Comparison of ENCODE assay signal across 13 cellular contexts in the genomic region with DNA sequence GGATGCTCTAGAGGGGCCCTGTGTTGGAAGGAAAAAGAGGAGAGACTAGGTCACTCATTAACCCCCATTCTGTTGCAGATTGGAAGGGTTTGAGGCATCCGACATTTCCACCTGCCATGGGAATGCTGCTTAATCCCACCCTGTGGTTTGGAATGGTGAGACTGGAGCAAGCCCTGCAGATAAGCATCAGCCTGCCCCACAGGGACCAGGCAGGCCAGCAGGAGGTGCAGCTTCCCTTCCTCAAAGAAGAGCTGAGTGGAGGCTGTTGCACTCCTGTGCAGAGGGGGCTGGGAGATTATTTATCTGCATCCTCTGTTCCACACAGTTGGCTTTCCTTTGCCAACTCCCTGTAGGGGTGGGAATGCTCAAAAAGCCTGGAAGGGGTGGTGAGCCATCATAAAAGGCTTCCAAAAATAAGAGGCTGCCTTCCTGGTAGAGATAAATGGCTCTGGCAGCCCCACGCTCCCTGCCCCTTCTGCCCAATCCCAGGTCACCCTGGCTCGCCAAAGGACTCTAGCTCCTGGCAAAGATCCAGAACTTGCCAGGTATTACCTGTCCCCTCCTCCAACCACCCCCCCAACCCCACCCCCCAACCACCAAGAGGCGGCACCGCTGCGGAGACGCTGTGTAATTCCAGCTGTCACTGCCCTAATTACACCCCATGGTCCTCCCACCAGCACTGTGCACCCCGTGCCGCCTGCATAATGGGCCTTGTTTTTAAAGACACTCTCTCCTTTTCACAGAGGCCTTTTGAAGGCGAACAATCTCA.
A peak's percentile ranks its signal among the peaks of the same experiment; 100 is the strongest.
DNase-seq lines count a peak whose midpoint lies in the region; ATAC-seq, FAIRE-seq and TF ChIP-seq lines count a peak whose summit lies in the region.
"Had no signal": no experiment of that assay in that cellular context is flagged by ENCODE, and none has a peak within 500 bp of the region (broad histone marks: within the 10 kb centered on the region; RNA-seq: fewer than 3 reads in every experiment).

No MANE protein-coding gene starts in this region.

- H3K4me1 ChIP-seq in GM23338 (ENCODE audit: insufficient read depth) = peaks cover 14% of the 10 kb centered on the region; the same call in 1 of the 2 replicates
- peaks cover 83% of the 10 kb centered on the region for H3K4me1 ChIP-seq in neural progenitor cell
- H3K4me1 ChIP-seq: adrenal gland, heart right ventricle had no signal

- H3K4me3 ChIP-seq in GM23338 (no peak overlapping the region), neural progenitor cell (peak overlapping the region; percentile 16)
- H3K4me3 ChIP-seq: adrenal gland, heart right ventricle, lung had no signal

- H3F3A ChIP-seq in GM23338 (replicated peaks; ENCODE audit: low read depth) (no peaks in the 10 kb centered on the region), neural progenitor cell (ENCODE audit: low read depth) (peaks cover 67% of the 10 kb centered on the region)

- H3K27me3 Mint-ChIP-seq in GM23338 (ENCODE audit: insufficient read depth, low read depth, poor library complexity) (peaks cover 7% of the 10 kb centered on the region), neural progenitor cell (ENCODE audit: insufficient read depth, low read depth) (peaks cover 11% of the 10 kb centered on the region), CD14-positive monocyte (ENCODE audit: low read depth in 3 of 3) (peaks cover 11 to 27% (median 17%) of the 10 kb centered on the region in 3 donors)
- H3K27me3 Mint-ChIP-seq in activated naive CD4-positive, alpha-beta T cell treated with anti-CD3 and anti-CD28 coated beads, Interleukin-2, amount 10 ng/mL, durations not matched to agents 7 days and 5 days = peaks cover 46% of the 10 kb centered on the region

- H3K79me2 ChIP-seq in GM23338 (replicated peaks; ENCODE audit: insufficient read depth) (no peaks in the 10 kb centered on the region), neural progenitor cell (ENCODE audit: low read depth) (no peaks in the 10 kb centered on the region)

- H3K4me1 Mint-ChIP-seq in GM23338 (peaks cover 29% of the 10 kb centered on the region), neural progenitor cell (peaks cover 22% of the 10 kb centered on the region), CD14-positive monocyte (no peaks in the 10 kb centered on the region)
- H3K4me1 Mint-ChIP-seq in activated naive CD4-positive, alpha-beta T cell treated with anti-CD3 and anti-CD28 coated beads, Interleukin-2, amount 10 ng/mL, durations not matched to agents 7 days and 5 days = no peaks in the 10 kb centered on the region

- no peak overlapping the region for H3K27ac Mint-ChIP-seq in GM23338
- no peak overlapping the region for H3K27ac Mint-ChIP-seq in neural progenitor cell
- H3K27ac Mint-ChIP-seq in activated naive CD4-positive, alpha-beta T cell treated with anti-CD3 and anti-CD28 coated beads, Interleukin-2, amount 10 ng/mL, durations not matched to agents 7 days and 5 days = no peak overlapping the region
- no peak overlapping the region for H3K27ac Mint-ChIP-seq in CD14-positive monocyte
- H3K27ac Mint-ChIP-seq: T-helper 2 cell treated with Interferon-gamma antibody and Interleukin-4, amounts not matched to agents 5 μg/mL and 100 μg/mL, for 36 hours had no signal

- H4K20me1 ChIP-seq in GM23338 (replicated peaks; ENCODE audit: insufficient read depth) (no peaks in the 10 kb centered on the region), neural progenitor cell (ENCODE audit: low read depth) (no peaks in the 10 kb centered on the region)

- H3K9me3 Mint-ChIP-seq in GM23338 (no peaks in the 10 kb centered on the region), neural progenitor cell (no peaks in the 10 kb centered on the region), CD14-positive monocyte (no peaks in the 10 kb centered on the region)
- no peaks in the 10 kb centered on the region for H3K9me3 Mint-ChIP-seq in activated naive CD4-positive, alpha-beta T cell treated with anti-CD3 and anti-CD28 coated beads, Interleukin-2, amount 10 ng/mL, durations not matched to agents 7 days and 5 days
- H3K9me3 Mint-ChIP-seq: T-helper 2 cell treated with Interferon-gamma antibody and Interleukin-4, amounts not matched to agents 5 μg/mL and 100 μg/mL, for 36 hours had no signal

- no peaks in the 10 kb centered on the region for H3K9me2 ChIP-seq in GM23338 (ENCODE audit: insufficient read depth)

- CTCF ChIA-PET in activated naive CD4-positive, alpha-beta T cell treated with anti-CD3 and anti-CD28 coated beads, Interleukin-2, amount 10 ng/mL, durations not matched to agents 7 days and 5 days (lab: Charles Lee) = no interaction called here

- H3K4me2 ChIP-seq in GM23338 = peak overlapping the region; percentile 29; the same call in 1 of the 2 replicates
- peak overlapping the region; percentile 70 for H3K4me2 ChIP-seq in neural progenitor cell

- intact Hi-C loops in CD14-positive monocyte (cut with micrococcal nuclease) = no loop called here

- H2AFZ ChIP-seq in GM23338 = peak overlapping the region; percentile 63; the same call in 1 of the 2 replicates
- no peak overlapping the region for H2AFZ ChIP-seq in neural progenitor cell (replicated peaks)

- in situ Hi-C loops in SK-MEL-5 (cut with HindIII; ENCODE audit: low pct_unique_long_range_greater_than_20kb, low sequenced_read_pairs) = no loop called here

- FAIRE-seq in GM12892 (lab: Jason Lieb, UNC) = no peak

- ATAC-seq in GM23338 (peak; percentile 51), HG03460 (IDR thresholded peaks at IDR 0.05; ENCODE audit: unreplicated experiment) (no peak)
- ATAC-seq: heart right ventricle had no signal

- H3K4me3 Mint-ChIP-seq in GM23338 (no peak overlapping the region), neural progenitor cell (no peak overlapping the region), CD14-positive monocyte (no peak overlapping the region)
- no peak overlapping the region for H3K4me3 Mint-ChIP-seq in activated naive CD4-positive, alpha-beta T cell treated with anti-CD3 and anti-CD28 coated beads, Interleukin-2, amount 10 ng/mL, durations not matched to agents 7 days and 5 days
- H3K4me3 Mint-ChIP-seq: T-helper 2 cell treated with Interferon-gamma antibody and Interleukin-4, amounts not matched to agents 5 μg/mL and 100 μg/mL, for 36 hours had no signal

- H3K9me3 ChIP-seq in neural progenitor cell (ENCODE audit: low read depth) = no peaks in the 10 kb centered on the region
- H3K9me3 ChIP-seq: adrenal gland, heart right ventricle had no signal

- TF ChIP-seq POLR2A in GM12892 (IDR thresholded peaks at IDR 0.05; ENCODE audit: low read depth, low read length) = no peak

- peak; percentile 43 to 74 for TF ChIP-seq CTCF in GM23338 (conservative IDR thresholded peaks at IDR 0.05; ENCODE audit: low read depth in 2 of 2)
- peak; percentile 41 for TF ChIP-seq CTCF in neural progenitor cell (IDR thresholded peaks at IDR 0.05)
- TF ChIP-seq CTCF in CD14-positive monocyte (IDR thresholded peaks at IDR 0.05) = no peak

- H3K36me3 Mint-ChIP-seq in GM23338 (ENCODE audit: low read depth) (no peaks in the 10 kb centered on the region), neural progenitor cell (no peaks in the 10 kb centered on the region), CD14-positive monocyte (no peaks in the 10 kb centered on the region)
- no peaks in the 10 kb centered on the region for H3K36me3 Mint-ChIP-seq in activated naive CD4-positive, alpha-beta T cell treated with anti-CD3 and anti-CD28 coated beads, Interleukin-2, amount 10 ng/mL, durations not matched to agents 7 days and 5 days

- peak; percentile 53 for DNase-seq in GM23338 (ENCODE audit: low spot score)
- peak; percentile 97 for DNase-seq in NCI-H2029 (lab: John Stamatoyannopoulos, UW)
- peak; percentile 6 for DNase-seq in SK-MEL-5 (ENCODE audit: low read depth, low spot score)
- DNase-seq in neural progenitor cell (ENCODE audit: low spot score) = peak; percentile 86
- no peak for DNase-seq in GM12892 (ENCODE audit: insufficient read length)
- DNase-seq in activated naive CD4-positive, alpha-beta T cell treated with anti-CD3 and anti-CD28 coated beads, Interleukin-2, amount 10 ng/mL, durations not matched to agents 7 days and 5 days = no peak
- no peak for DNase-seq in CD14-positive monocyte (ENCODE audit: low spot score)
- DNase-seq: adrenal gland; effector CD8-positive, alpha-beta T cell; heart right ventricle had no signal

- H3K27ac ChIP-seq in GM23338 (ENCODE audit: low read depth) (no peak overlapping the region), neural progenitor cell (peak overlapping the region; percentile 87)
- H3K27ac ChIP-seq: adrenal gland, heart right ventricle had no signal

- no peak overlapping the region for H3K9ac ChIP-seq in neural progenitor cell

- H3K27me3 ChIP-seq in GM23338 (ENCODE audit: insufficient read depth) = no peaks in the 10 kb centered on the region
- no peaks in the 10 kb centered on the region for H3K27me3 ChIP-seq in neural progenitor cell

- H3K36me3 ChIP-seq in GM23338 (ENCODE audit: insufficient read depth) = no peaks in the 10 kb centered on the region
- no peaks in the 10 kb centered on the region for H3K36me3 ChIP-seq in neural progenitor cell
- H3K36me3 ChIP-seq: adrenal gland, heart right ventricle had no signal

TF ChIP-seq in GM23338, 12 proteins besides CTCF, POLR2A, EP300 and RAD21 (continues in another document):
- no peak for TF ChIP-seq ZNF114 (CRISPR knock-in tag; IDR thresholded peaks at IDR 0.05)

Comparison
In these comparisons a context has a peak if more than half of its experiments do, and no peak if none do; other contexts are left out.
1. DNase-seq: peak in GM23338 (single experiment), NCI-H2029 (single experiment), SK-MEL-5 (single experiment) and neural progenitor cell (single experiment); none in GM12892 (single experiment), activated naive CD4-positive, alpha-beta T cell treated with anti-CD3 and anti-CD28 coated beads, Interleukin-2, amount 10 ng/mL, durations not matched to agents 7 days and 5 days (single experiment) and CD14-positive monocyte (single experiment).